ENCODE assay signal across 17 cellular contexts in genomic region chr1:84379128-84379527, GRCh38. TPM values are rescaled to one million over a fixed set of nuclear protein-coding genes. Genes with fewer than 3 reads are reported as not detected.
A peak's percentile ranks its signal among the peaks of the same experiment; 100 is the strongest.
DNase-seq lines count a peak whose midpoint lies in the region; ATAC-seq and TF ChIP-seq lines count a peak whose summit lies in the region.
"Had no signal": no experiment of that assay in that cellular context is flagged by ENCODE, and none has a peak within 500 bp of the region (broad histone marks: within the 10 kb centered on the region; RNA-seq: fewer than 3 reads in every experiment).

No MANE protein-coding gene starts in this region.

- no peak for ATAC-seq in GM21423 (IDR thresholded peaks at IDR 0.05; ENCODE audit: unreplicated experiment)
- ATAC-seq in activated T-cell treated with anti-CD3 and anti-CD28 coated beads, Interleukin-2, amount 50 U/mL, for 4 hours = no peak

- no peaks in the 10 kb centered on the region for H3K9me3 Mint-ChIP-seq in activated T-cell treated with anti-CD3 and anti-CD28 coated beads, Interleukin-2, amount 50 U/mL, for 4 hours

- no peaks in the 10 kb centered on the region for H3K9me2 ChIP-seq in Loucy (replicated peaks; ENCODE audit: low read depth, low read length)

- POLR2A ChIA-PET in A673 (lab: Charles Lee; ENCODE audit: low non-redundant PET) = no interaction called here

- no peak overlapping the region for H3K9ac ChIP-seq in Loucy (ENCODE audit: low read depth, low read length, poor library complexity, severe bottlenecking)

- in situ Hi-C loops in astrocyte of the cerebellum (cut with HindIII; ENCODE audit: low sequenced_read_pairs) = no loop called here

- peak overlapping the region; percentile 23; the same call in 1 of the 2 replicates for H2AFZ ChIP-seq in Loucy (ENCODE audit: low read length)

- no TSS peak for BruUV-seq in A673 (replicated peaks; lab: Mats Ljungman, UMichigan)

- H3K4me3 Mint-ChIP-seq in activated T-cell treated with anti-CD3 and anti-CD28 coated beads, Interleukin-2, amount 50 U/mL, for 4 hours = no peak overlapping the region

- no peak overlapping the region for H3K27ac ChIP-seq in A673 (ENCODE audit: low read depth, low read length, poor library complexity, severe bottlenecking)
- H3K27ac ChIP-seq in WERI-Rb-1 = no peak overlapping the region
- H3K27ac ChIP-seq: epithelial cell of prostate had no signal

- H3K4me1 ChIP-seq in Loucy (ENCODE audit: insufficient read depth, low read length, poor library complexity, severe bottlenecking) (peaks cover 6% of the 10 kb centered on the region), A673 (ENCODE audit: insufficient read depth, low read length, poor library complexity, severe bottlenecking) (no peaks in the 10 kb centered on the region)

- H3K4me3 ChIP-seq in AG09309 (ENCODE audit: control insufficient read depth, low read depth, low read length) (no peak overlapping the region), Loucy (ENCODE audit: low read length, poor library complexity, severe bottlenecking) (no peak overlapping the region), astrocyte of the cerebellum (ENCODE audit: low read depth, low read length) (no peak overlapping the region), A673 (ENCODE audit: low read depth, low read length, poor library complexity, severe bottlenecking) (no peak overlapping the region), WERI-Rb-1 (ENCODE audit: low read depth, low read length) (no peak overlapping the region)

- no peaks in the 10 kb centered on the region for H3K79me2 ChIP-seq in Loucy (ENCODE audit: insufficient read depth, low read length)

- CTCF ChIA-PET in A673 (lab: Charles Lee) = no interaction called here

- intact Hi-C loops in A673 (cut with micrococcal nuclease; ENCODE audit: unreplicated experiment) = no loop called here

- peaks cover 6% of the 10 kb centered on the region for H3K27me3 Mint-ChIP-seq in activated T-cell treated with anti-CD3 and anti-CD28 coated beads, Interleukin-2, amount 50 U/mL, for 4 hours (ENCODE audit: low read depth)

- H3K36me3 ChIP-seq in Loucy (ENCODE audit: insufficient read depth, low read length) = no peaks in the 10 kb centered on the region
- H3K36me3 ChIP-seq in A673 (ENCODE audit: insufficient read depth, low read length, poor library complexity, severe bottlenecking) = no peaks in the 10 kb centered on the region
- H3K36me3 ChIP-seq in WERI-Rb-1 = no peaks in the 10 kb centered on the region

- DNase-seq in AG09309 (ENCODE audit: low read depth) (peak; percentile 24), astrocyte of the cerebellum (ENCODE audit: low read depth) (peak; percentile 57), iris pigment epithelial cell (ENCODE audit: low read depth) (peak; percentile 92), A673 (ENCODE audit: low spot score) (no peak), WERI-Rb-1 (no peak)
- DNase-seq in activated T-cell treated with anti-CD3 and anti-CD28 coated beads, Interleukin-2, amount 50 U/mL, for 4 hours = no peak
- DNase-seq: activated effector memory CD4-positive, alpha-beta T cell treated with anti-CD3 and anti-CD28 coated beads, Interleukin-2, amount 50 U/mL, for 16 hours; caudate nucleus; DMS79; NCI-H1694 treated with DMSO at 0.1 percent for 48 hours; NCI-H526; SHP77 had no signal

- no peaks in the 10 kb centered on the region for H3F3A ChIP-seq in Loucy (ENCODE audit: low read depth)

- H3K36me3 Mint-ChIP-seq in activated T-cell treated with anti-CD3 and anti-CD28 coated beads, Interleukin-2, amount 50 U/mL, for 4 hours (ENCODE audit: insufficient read depth) = no peaks in the 10 kb centered on the region

- H3K4me2 ChIP-seq in Loucy (ENCODE audit: low read depth, low read length, poor library complexity, severe bottlenecking) = no peak overlapping the region

- H3K9me3 ChIP-seq in Loucy (ENCODE audit: insufficient read depth, low read depth, low read length) = no peaks in the 10 kb centered on the region
- no peaks in the 10 kb centered on the region for H3K9me3 ChIP-seq in A673 (ENCODE audit: low read depth, low read length, poor library complexity, severe bottlenecking)
- H3K9me3 ChIP-seq in WERI-Rb-1 (ENCODE audit: severe bottlenecking) = no peaks in the 10 kb centered on the region

- H4K20me1 ChIP-seq in Loucy (ENCODE audit: insufficient read depth, low read length, poor library complexity, severe bottlenecking) = no peaks in the 10 kb centered on the region

- H3K27me3 ChIP-seq in Loucy (ENCODE audit: insufficient read depth, low read length, poor library complexity, severe bottlenecking) = no peaks in the 10 kb centered on the region
- H3K27me3 ChIP-seq in A673 (replicated peaks; ENCODE audit: insufficient read depth, low read depth, low read length, poor library complexity) = no peaks in the 10 kb centered on the region
- no peaks in the 10 kb centered on the region for H3K27me3 ChIP-seq in WERI-Rb-1 (ENCODE audit: insufficient read depth, low read depth, severe bottlenecking)

- TF ChIP-seq CTCF in AG09309 (IDR thresholded peaks at IDR 0.05; ENCODE audit: control insufficient read depth, insufficient read depth, low read depth, low read length, missing control alignments) = no peak
- TF ChIP-seq CTCF in Loucy (conservative IDR thresholded peaks at IDR 0.05; ENCODE audit: low read length) = no peak
- no peak for TF ChIP-seq CTCF in astrocyte of the cerebellum (IDR thresholded peaks at IDR 0.05; ENCODE audit: low read depth, low read length, missing control alignments)
- TF ChIP-seq CTCF in A673 (conservative IDR thresholded peaks at IDR 0.05; ENCODE audit: low read depth, low read length) = no peak
- no peak for TF ChIP-seq CTCF in WERI-Rb-1 (IDR thresholded peaks at IDR 0.05; ENCODE audit: low read depth, low read length)

- no peaks in the 10 kb centered on the region for H3K4me1 Mint-ChIP-seq in activated T-cell treated with anti-CD3 and anti-CD28 coated beads, Interleukin-2, amount 50 U/mL, for 4 hours (ENCODE audit: low read depth)

RNA-seq across cellular contexts. Expression of gene DNASE2B, which starts 19.2 kb away (rescaled TPM):
- total RNA-seq in A673 (2021) = not detected in 2 replicates
- not detected for total RNA-seq in activated T-cell treated with anti-CD3 and anti-CD28 coated beads, Interleukin-2, amount 50 U/mL, for 4 hours
- total RNA-seq: lung microvascular endothelial cell, osteocyte had no signal

Comparison
In these comparisons a context has a peak if more than half of its experiments do, and no peak if none do; other contexts are left out.
1. DNase-seq: peak in AG09309 (single experiment), astrocyte of the cerebellum (single experiment) and iris pigment epithelial cell (single experiment); none in A673 (single experiment), activated T-cell treated with anti-CD3 and anti-CD28 coated beads, Interleukin-2, amount 50 U/mL, for 4 hours (single experiment) and WERI-Rb-1 (single experiment).